ENCODE assay signal across 3 cellular contexts in the genomic region with DNA sequence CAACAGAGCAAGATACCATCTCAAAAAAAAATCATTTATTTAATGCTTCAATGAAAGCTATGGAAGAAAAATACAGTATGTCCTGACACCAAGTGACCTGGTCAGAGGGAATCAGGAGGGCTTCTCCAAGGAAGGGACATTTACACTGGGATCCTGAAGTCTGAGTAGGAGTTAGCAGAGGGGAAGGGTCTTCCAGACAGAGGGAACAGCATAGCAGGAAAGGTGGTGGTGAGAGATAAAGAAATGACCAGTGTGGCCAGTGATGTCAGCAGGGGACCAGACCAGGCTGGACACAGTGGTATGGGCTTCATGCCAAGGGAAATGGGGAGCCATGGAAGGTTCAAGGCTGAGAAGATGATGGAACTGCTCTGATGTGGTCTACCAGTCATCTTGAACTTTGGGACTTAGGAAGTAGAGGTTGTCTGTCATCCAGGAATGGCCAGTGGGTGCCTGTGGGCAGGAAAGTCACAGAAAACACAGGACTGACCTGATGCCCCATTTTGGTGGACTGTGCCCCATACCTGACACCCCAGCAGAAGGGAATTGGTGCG.
TF ChIP-seq lines count a peak whose summit lies in the region.

No MANE protein-coding gene starts in this region.

TF ChIP-seq in SK-N-SH treated with all-trans-retinoic acid at 6 μM for 48 hours, 23 proteins besides CTCF, POLR2A, EP300 and RAD21:
- TF ChIP-seq ZFP3 (CRISPR knock-in tag; IDR thresholded peaks at IDR 0.05) (peak; percentile 82; the same call in 1 of the 2 replicates), CSDC2 (CRISPR knock-in tag; IDR thresholded peaks at IDR 0.05) (no peak)

TF ChIP-seq in SK-N-SH, 30 proteins besides CTCF, POLR2A, EP300 and RAD21:
- TF ChIP-seq FOXM1 (IDR thresholded peaks at IDR 0.05; ENCODE audit: low read depth): no peak
- TF ChIP-seq EZH2phosphoT487 (IDR thresholded peaks at IDR 0.05; ENCODE audit: borderline replicate concordance, low read depth): no peak
- TF ChIP-seq NRF1 (IDR thresholded peaks at IDR 0.05; ENCODE audit: low read depth, low read length): no peak
- no peak for TF ChIP-seq RCOR1 (IDR thresholded peaks at IDR 0.05; ENCODE audit: low read length)
- TF ChIP-seq MXI1 (IDR thresholded peaks at IDR 0.05; ENCODE audit: low read depth, low read length): no peak
- TF ChIP-seq RFX5 (IDR thresholded peaks at IDR 0.05; ENCODE audit: low read length): no peak
- no peak for TF ChIP-seq JUND (IDR thresholded peaks at IDR 0.05)
- TF ChIP-seq, protein P1, sequence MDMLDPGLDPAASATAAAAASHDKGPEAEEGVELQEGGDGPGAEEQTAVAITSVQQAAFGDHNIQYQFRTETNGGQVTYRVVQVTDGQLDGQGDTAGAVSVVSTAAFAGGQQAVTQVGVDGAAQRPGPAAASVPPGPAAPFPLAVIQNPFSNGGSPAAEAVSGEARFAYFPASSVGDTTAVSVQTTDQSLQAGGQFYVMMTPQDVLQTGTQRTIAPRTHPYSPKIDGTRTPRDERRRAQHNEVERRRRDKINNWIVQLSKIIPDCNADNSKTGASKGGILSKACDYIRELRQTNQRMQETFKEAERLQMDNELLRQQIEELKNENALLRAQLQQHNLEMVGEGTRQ (IDR thresholded peaks at IDR 0.05; ENCODE audit: borderline replicate concordance, low read depth, low read length): no peak
- no peak for TF ChIP-seq POLR2AphosphoS5 (IDR thresholded peaks at IDR 0.05; ENCODE audit: low read depth, low read length)
- no peak for TF ChIP-seq YY1 (IDR thresholded peaks at IDR 0.05; ENCODE audit: low read depth)
TF ChIP-seq in SK-N-SH: peak in this region for 0.

TF ChIP-seq in GM12878, 131 proteins besides CTCF, POLR2A, EP300 and RAD21:
- TF ChIP-seq CBX5 (IDR thresholded peaks at IDR 0.05; ENCODE audit: low read depth): no peak
- TF ChIP-seq, protein P2, sequence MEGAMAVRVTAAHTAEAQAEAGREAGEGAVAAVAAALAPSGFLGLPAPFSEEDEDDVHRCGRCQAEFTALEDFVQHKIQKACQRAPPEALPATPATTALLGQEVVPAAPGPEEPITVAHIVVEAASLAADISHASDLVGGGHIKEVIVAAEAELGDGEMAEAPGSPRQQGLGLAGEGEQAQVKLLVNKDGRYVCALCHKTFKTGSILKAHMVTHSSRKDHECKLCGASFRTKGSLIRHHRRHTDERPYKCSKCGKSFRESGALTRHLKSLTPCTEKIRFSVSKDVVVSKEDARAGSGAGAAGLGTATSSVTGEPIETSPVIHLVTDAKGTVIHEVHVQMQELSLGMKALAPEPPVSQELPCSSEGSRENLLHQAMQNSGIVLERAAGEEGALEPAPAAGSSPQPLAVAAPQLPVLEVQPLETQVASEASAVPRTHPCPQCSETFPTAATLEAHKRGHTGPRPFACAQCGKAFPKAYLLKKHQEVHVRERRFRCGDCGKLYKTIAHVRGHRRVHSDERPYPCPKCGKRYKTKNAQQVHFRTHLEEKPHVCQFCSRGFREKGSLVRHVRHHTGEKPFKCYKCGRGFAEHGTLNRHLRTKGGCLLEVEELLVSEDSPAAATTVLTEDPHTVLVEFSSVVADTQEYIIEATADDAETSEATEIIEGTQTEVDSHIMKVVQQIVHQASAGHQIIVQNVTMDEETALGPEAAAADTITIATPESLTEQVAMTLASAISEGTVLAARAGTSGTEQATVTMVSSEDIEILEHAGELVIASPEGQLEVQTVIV (IDR thresholded peaks at IDR 0.05; ENCODE audit: borderline replicate concordance, partially characterized antibody): no peak
- TF ChIP-seq, protein P3, sequence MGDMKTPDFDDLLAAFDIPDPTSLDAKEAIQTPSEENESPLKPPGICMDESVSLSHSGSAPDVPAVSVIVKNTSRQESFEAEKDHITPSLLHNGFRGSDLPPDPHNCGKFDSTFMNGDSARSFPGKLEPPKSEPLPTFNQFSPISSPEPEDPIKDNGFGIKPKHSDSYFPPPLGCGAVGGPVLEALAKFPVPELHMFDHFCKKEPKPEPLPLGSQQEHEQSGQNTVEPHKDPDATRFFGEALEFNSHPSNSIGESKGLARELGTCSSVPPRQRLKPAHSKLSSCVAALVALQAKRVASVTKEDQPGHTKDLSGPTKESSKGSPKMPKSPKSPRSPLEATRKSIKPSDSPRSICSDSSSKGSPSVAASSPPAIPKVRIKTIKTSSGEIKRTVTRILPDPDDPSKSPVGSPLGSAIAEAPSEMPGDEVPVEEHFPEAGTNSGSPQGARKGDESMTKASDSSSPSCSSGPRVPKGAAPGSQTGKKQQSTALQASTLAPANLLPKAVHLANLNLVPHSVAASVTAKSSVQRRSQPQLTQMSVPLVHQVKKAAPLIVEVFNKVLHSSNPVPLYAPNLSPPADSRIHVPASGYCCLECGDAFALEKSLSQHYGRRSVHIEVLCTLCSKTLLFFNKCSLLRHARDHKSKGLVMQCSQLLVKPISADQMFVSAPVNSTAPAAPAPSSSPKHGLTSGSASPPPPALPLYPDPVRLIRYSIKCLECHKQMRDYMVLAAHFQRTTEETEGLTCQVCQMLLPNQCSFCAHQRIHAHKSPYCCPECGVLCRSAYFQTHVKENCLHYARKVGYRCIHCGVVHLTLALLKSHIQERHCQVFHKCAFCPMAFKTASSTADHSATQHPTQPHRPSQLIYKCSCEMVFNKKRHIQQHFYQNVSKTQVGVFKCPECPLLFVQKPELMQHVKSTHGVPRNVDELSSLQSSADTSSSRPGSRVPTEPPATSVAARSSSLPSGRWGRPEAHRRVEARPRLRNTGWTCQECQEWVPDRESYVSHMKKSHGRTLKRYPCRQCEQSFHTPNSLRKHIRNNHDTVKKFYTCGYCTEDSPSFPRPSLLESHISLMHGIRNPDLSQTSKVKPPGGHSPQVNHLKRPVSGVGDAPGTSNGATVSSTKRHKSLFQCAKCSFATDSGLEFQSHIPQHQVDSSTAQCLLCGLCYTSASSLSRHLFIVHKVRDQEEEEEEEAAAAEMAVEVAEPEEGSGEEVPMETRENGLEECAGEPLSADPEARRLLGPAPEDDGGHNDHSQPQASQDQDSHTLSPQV (IDR thresholded peaks at IDR 0.05): no peak
- TF ChIP-seq SMC3 (IDR thresholded peaks at IDR 0.05; ENCODE audit: borderline replicate concordance, low read length): no peak
- TF ChIP-seq, protein P4, sequence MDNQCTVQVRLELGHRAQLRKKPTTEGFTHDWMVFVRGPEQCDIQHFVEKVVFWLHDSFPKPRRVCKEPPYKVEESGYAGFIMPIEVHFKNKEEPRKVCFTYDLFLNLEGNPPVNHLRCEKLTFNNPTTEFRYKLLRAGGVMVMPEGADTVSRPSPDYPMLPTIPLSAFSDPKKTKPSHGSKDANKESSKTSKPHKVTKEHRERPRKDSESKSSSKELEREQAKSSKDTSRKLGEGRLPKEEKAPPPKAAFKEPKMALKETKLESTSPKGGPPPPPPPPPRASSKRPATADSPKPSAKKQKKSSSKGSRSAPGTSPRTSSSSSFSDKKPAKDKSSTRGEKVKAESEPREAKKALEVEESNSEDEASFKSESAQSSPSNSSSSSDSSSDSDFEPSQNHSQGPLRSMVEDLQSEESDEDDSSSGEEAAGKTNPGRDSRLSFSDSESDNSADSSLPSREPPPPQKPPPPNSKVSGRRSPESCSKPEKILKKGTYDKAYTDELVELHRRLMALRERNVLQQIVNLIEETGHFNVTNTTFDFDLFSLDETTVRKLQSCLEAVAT (IDR thresholded peaks at IDR 0.05): no peak
- TF ChIP-seq CEBPB (IDR thresholded peaks at IDR 0.05; ENCODE audit: borderline replicate concordance in 1 of 2, low read depth in 2 of 2, low read length in 2 of 2): no peak
- no peak for TF ChIP-seq EGR1 (IDR thresholded peaks at IDR 0.05; ENCODE audit: borderline replicate concordance in 1 of 2, low read depth in 2 of 2, low read length in 2 of 2)
- TF ChIP-seq PAX8 (IDR thresholded peaks at IDR 0.05): no peak
- no peak for TF ChIP-seq JUNB (IDR thresholded peaks at IDR 0.05)
- TF ChIP-seq, protein P5, sequence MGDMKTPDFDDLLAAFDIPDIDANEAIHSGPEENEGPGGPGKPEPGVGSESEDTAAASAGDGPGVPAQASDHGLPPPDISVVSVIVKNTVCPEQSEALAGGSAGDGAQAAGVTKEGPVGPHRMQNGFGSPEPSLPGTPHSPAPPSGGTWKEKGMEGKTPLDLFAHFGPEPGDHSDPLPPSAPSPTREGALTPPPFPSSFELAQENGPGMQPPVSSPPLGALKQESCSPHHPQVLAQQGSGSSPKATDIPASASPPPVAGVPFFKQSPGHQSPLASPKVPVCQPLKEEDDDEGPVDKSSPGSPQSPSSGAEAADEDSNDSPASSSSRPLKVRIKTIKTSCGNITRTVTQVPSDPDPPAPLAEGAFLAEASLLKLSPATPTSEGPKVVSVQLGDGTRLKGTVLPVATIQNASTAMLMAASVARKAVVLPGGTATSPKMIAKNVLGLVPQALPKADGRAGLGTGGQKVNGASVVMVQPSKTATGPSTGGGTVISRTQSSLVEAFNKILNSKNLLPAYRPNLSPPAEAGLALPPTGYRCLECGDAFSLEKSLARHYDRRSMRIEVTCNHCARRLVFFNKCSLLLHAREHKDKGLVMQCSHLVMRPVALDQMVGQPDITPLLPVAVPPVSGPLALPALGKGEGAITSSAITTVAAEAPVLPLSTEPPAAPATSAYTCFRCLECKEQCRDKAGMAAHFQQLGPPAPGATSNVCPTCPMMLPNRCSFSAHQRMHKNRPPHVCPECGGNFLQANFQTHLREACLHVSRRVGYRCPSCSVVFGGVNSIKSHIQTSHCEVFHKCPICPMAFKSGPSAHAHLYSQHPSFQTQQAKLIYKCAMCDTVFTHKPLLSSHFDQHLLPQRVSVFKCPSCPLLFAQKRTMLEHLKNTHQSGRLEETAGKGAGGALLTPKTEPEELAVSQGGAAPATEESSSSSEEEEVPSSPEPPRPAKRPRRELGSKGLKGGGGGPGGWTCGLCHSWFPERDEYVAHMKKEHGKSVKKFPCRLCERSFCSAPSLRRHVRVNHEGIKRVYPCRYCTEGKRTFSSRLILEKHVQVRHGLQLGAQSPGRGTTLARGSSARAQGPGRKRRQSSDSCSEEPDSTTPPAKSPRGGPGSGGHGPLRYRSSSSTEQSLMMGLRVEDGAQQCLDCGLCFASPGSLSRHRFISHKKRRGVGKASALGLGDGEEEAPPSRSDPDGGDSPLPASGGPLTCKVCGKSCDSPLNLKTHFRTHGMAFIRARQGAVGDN (IDR thresholded peaks at IDR 0.05): no peak
- no peak for TF ChIP-seq RCOR1 (conservative IDR thresholded peaks at IDR 0.05; ENCODE audit: low read depth, low read length)
- TF ChIP-seq, protein P6, sequence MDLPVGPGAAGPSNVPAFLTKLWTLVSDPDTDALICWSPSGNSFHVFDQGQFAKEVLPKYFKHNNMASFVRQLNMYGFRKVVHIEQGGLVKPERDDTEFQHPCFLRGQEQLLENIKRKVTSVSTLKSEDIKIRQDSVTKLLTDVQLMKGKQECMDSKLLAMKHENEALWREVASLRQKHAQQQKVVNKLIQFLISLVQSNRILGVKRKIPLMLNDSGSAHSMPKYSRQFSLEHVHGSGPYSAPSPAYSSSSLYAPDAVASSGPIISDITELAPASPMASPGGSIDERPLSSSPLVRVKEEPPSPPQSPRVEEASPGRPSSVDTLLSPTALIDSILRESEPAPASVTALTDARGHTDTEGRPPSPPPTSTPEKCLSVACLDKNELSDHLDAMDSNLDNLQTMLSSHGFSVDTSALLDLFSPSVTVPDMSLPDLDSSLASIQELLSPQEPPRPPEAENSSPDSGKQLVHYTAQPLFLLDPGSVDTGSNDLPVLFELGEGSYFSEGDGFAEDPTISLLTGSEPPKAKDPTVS (IDR thresholded peaks at IDR 0.05; ENCODE audit: low read depth, low read length): no peak
- no peak for TF ChIP-seq ATF7 (IDR thresholded peaks at IDR 0.05; ENCODE audit: low read depth)
- TF ChIP-seq SREBF1 (IDR thresholded peaks at IDR 0.05; ENCODE audit: low read length): no peak
- TF ChIP-seq NR2C2 (IDR thresholded peaks at IDR 0.05; ENCODE audit: borderline replicate concordance, control insufficient read depth, insufficient read length, low read depth): no peak
- no peak for TF ChIP-seq FOXM1 (IDR thresholded peaks at IDR 0.05; ENCODE audit: low read depth, low read length)
- no peak for TF ChIP-seq SUPT20H (IDR thresholded peaks at IDR 0.05; ENCODE audit: borderline replicate concordance, control insufficient read depth, low read depth, low read length)
